11 cellular contexts compared by ENCODE assay signal in the genomic region with DNA sequence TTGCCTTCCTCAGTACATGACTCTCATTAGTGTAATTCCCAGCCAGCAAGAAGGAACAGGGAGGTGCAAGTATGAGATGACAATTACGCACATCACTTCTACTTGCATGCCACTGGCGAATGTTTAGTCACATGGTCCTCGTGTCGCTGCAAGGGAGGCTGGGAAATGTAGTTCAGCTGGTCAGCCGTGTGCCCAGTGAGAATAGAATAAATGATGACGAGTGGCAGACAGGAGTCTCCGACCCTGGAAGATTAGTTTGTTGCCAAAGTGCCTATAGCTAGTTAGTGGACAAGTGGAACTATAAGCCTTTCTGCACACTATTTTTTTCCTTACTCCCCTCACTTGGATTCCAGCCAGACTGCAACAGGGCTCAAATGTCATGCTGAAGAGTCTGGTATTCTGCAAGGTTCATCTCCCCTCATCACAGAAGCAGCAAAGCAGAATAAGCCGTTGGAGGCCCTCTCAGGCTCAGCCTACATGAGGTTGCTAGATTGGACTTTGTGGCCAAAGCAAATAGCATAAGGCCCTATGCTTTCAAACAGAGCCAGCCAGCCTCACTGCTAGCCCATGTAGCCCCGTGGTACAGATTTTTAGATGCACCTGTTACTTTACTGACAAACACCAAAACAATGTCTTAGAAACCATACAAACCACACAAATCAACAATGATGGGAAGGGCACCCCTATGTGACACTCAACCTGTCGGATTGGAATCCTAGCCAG. TPM values are rescaled to one million over a fixed set of nuclear protein-coding genes. Genes with fewer than 3 reads are reported as not detected.
A peak's percentile ranks its signal among the peaks of the same experiment; 100 is the strongest.
DNase-seq lines count a peak whose midpoint lies in the region; ATAC-seq and TF ChIP-seq lines count a peak whose summit lies in the region.
"Had no signal": no experiment of that assay in that cellular context is flagged by ENCODE, and none has a peak within 500 bp of the region (broad histone marks: within the 10 kb centered on the region; RNA-seq: fewer than 3 reads in every experiment).

No MANE protein-coding gene starts in this region.

- no TSS peak for BruUV-seq in Calu3 (replicated peaks; lab: Mats Ljungman, UMichigan)

- H3K36me3 ChIP-seq in adipocyte (ENCODE audit: control insufficient read depth, insufficient read depth, low read length, severe bottlenecking) (no peaks in the 10 kb centered on the region), psoas muscle (ENCODE audit: insufficient read depth in 1 of 2, low read depth in 1 of 2) (no peaks in the 10 kb centered on the region)
- H3K36me3 ChIP-seq in CD8-positive, alpha-beta memory T cell (ENCODE audit: insufficient read depth, low read length) = no peaks in the 10 kb centered on the region
- H3K36me3 ChIP-seq: cardiac muscle cell, sigmoid colon had no signal

- H3K9me3 ChIP-seq in adipocyte (ENCODE audit: control insufficient read depth, low read length) (no peaks in the 10 kb centered on the region), psoas muscle (no peaks in the 10 kb centered on the region)
- no peaks in the 10 kb centered on the region for H3K9me3 ChIP-seq in CD8-positive, alpha-beta memory T cell (ENCODE audit: low read length)
- H3K9me3 ChIP-seq: sigmoid colon had no signal

- CTCF ChIA-PET in Calu3 (lab: Charles Lee) = no interaction called here
- CTCF ChIA-PET in CD8-positive, alpha-beta memory T cell (lab: Charles Lee) = no interaction called here

- no peak for TF ChIP-seq CTCF in psoas muscle (IDR thresholded peaks at IDR 0.05)
- TF ChIP-seq CTCF in Calu3 (IDR thresholded peaks at IDR 0.05; ENCODE audit: unreplicated experiment) = no peak

- H3K9ac ChIP-seq in adipocyte (ENCODE audit: low read length) = no peak overlapping the region

- H3K27ac Mint-ChIP-seq in Calu3 (ENCODE audit: unreplicated experiment) = no peak overlapping the region
- no peak overlapping the region for H3K27ac Mint-ChIP-seq in CD8-positive, alpha-beta memory T cell

- POLR2A ChIA-PET in CD8-positive, alpha-beta memory T cell (lab: Charles Lee) = no interaction called here

- DNase-seq in NCI-H1417 (lab: John Stamatoyannopoulos, UW) (peak in 2 of 3 experiments; percentile 51 to 68), NCI-H1417 treated with DMSO at 0.1 percent for 48 hours (lab: John Stamatoyannopoulos, UW) (no peak), NCI-H1105 treated with DMSO at 0.1 percent for 48 hours (lab: John Stamatoyannopoulos, UW) (peak; percentile 53), adipocyte (ENCODE audit: low read depth) (peak; percentile 15), psoas muscle (no peak), Calu3 (no peak)
- no peak for DNase-seq in CD8-positive, alpha-beta memory T cell
- DNase-seq: sigmoid colon had no signal

- 29 to 37% (median 32%) methylated on average over 10 of the region's 10 CpGs for WGBS in psoas muscle, 3 donors

- intact Hi-C loops in psoas muscle (cut with DNase I) (no loop called here), Calu3 (cut with micrococcal nuclease; ENCODE audit: unreplicated experiment) (no loop called here)

- H3K27me3 Mint-ChIP-seq in Calu3 (ENCODE audit: unreplicated experiment) = peaks cover 13% of the 10 kb centered on the region
- peaks cover 61 to 81% of the 10 kb centered on the region in 2 donors for H3K27me3 Mint-ChIP-seq in CD8-positive, alpha-beta memory T cell

- no peak overlapping the region for H3K4me3 Mint-ChIP-seq in Calu3 (ENCODE audit: low read depth, unreplicated experiment)
- H3K4me3 Mint-ChIP-seq in CD8-positive, alpha-beta memory T cell = no peak overlapping the region

- no peak overlapping the region for H3K27ac ChIP-seq in psoas muscle
- H3K27ac ChIP-seq in CD8-positive, alpha-beta memory T cell (ENCODE audit: low read depth, low read length) = no peak overlapping the region
- H3K27ac ChIP-seq: cardiac muscle cell, sigmoid colon had no signal

- ATAC-seq in psoas muscle (peak in 3 of 4 donors; percentile 36 to 76 (median 67)), HG02678 (IDR thresholded peaks at IDR 0.05; ENCODE audit: unreplicated experiment) (no peak)

- no peaks in the 10 kb centered on the region for H3K9me3 Mint-ChIP-seq in Calu3 (ENCODE audit: low read depth, unreplicated experiment)
- no peaks in the 10 kb centered on the region for H3K9me3 Mint-ChIP-seq in CD8-positive, alpha-beta memory T cell

- H3K27me3 ChIP-seq in adipocyte (replicated peaks; ENCODE audit: control insufficient read depth, insufficient read depth, low read length) (peaks cover 67% of the 10 kb centered on the region), psoas muscle (ENCODE audit: insufficient read depth in 3 of 3, low read length in 2 of 3) (peaks cover 15 to 83% (median 17%) of the 10 kb centered on the region in 3 donors)
- peaks cover 40% of the 10 kb centered on the region for H3K27me3 ChIP-seq in CD8-positive, alpha-beta memory T cell (ENCODE audit: insufficient read depth, low read length, poor library complexity, severe bottlenecking)

- H3K36me3 Mint-ChIP-seq in Calu3 (ENCODE audit: insufficient read depth, unreplicated experiment) = no peaks in the 10 kb centered on the region
- H3K36me3 Mint-ChIP-seq in CD8-positive, alpha-beta memory T cell = peaks cover 0 to 7% (median 0%) of the 10 kb centered on the region in 3 donors
- H3K36me3 Mint-ChIP-seq: IgD-negative memory B cell had no signal

- H3K4me1 ChIP-seq in adipocyte (ENCODE audit: control insufficient read depth, insufficient read depth, low read length) (peaks cover 10% of the 10 kb centered on the region), psoas muscle (peaks cover 15% of the 10 kb centered on the region)
- peaks cover 20% of the 10 kb centered on the region for H3K4me1 ChIP-seq in CD8-positive, alpha-beta memory T cell (ENCODE audit: insufficient read depth, low read length)

- H3K4me1 Mint-ChIP-seq in Calu3 (ENCODE audit: low read depth, unreplicated experiment) = no peaks in the 10 kb centered on the region
- H3K4me1 Mint-ChIP-seq in CD8-positive, alpha-beta memory T cell = peaks cover 15 to 35% (median 28%) of the 10 kb centered on the region in 3 donors

- H3K4me3 ChIP-seq in adipocyte (ENCODE audit: low read length) = no peak overlapping the region
- no peak overlapping the region for H3K4me3 ChIP-seq in psoas muscle
- H3K4me3 ChIP-seq in CD8-positive, alpha-beta memory T cell (ENCODE audit: low read length) = no peak overlapping the region
- H3K4me3 ChIP-seq: cardiac muscle cell, sigmoid colon had no signal

RNA-seq across cellular contexts. Expression of gene LINC00237, which starts 9.7 kb away (rescaled TPM):
- total RNA-seq in psoas muscle = not detected
- polyA plus RNA-seq in psoas muscle = not detected
- total RNA-seq in Calu3 (2022) = not detected in 2 replicates
- total RNA-seq in CD8-positive, alpha-beta memory T cell = not detected
- polyA plus RNA-seq in CD8-positive, alpha-beta memory T cell = not detected
- total RNA-seq: cardiac muscle cell, sigmoid colon had no signal
- polyA plus RNA-seq: cardiac muscle cell, IgD-negative memory B cell, sigmoid colon had no signal

RNA-seq across cellular contexts. Expression of gene KIZ, which starts 29.4 kb away (rescaled TPM):
- total RNA-seq in psoas muscle (10 to 100 TPM; 18.6 to 26.2 (median 22.7) TPM), Calu3 (2022) (2.6 and 3.3 TPM in 2 replicates)
- polyA plus RNA-seq in psoas muscle = 10 to 100 TPM in 2 of 3 donors, 1 to 10 TPM in 1; 4.6 to 17.1 (median 12.9) TPM
- 10 to 100 TPM in 1 of 2 experiments, 1 to 10 TPM in 1; 9.7 to 13.3 TPM for total RNA-seq in CD8-positive, alpha-beta memory T cell
- polyA plus RNA-seq in CD8-positive, alpha-beta memory T cell = 20.5 TPM

Comparison
In these comparisons a context has a peak if more than half of its experiments do, and no peak if none do; other contexts are left out.
1. DNase-seq: peak in NCI-H1417 (2 of 3), NCI-H1105 treated with DMSO at 0.1 percent for 48 hours (single experiment) and adipocyte (single experiment); none in NCI-H1417 treated with DMSO at 0.1 percent for 48 hours (single experiment), psoas muscle (0 of 2), Calu3 (single experiment) and CD8-positive, alpha-beta memory T cell (0 of 5).